In the genomic region with DNA sequence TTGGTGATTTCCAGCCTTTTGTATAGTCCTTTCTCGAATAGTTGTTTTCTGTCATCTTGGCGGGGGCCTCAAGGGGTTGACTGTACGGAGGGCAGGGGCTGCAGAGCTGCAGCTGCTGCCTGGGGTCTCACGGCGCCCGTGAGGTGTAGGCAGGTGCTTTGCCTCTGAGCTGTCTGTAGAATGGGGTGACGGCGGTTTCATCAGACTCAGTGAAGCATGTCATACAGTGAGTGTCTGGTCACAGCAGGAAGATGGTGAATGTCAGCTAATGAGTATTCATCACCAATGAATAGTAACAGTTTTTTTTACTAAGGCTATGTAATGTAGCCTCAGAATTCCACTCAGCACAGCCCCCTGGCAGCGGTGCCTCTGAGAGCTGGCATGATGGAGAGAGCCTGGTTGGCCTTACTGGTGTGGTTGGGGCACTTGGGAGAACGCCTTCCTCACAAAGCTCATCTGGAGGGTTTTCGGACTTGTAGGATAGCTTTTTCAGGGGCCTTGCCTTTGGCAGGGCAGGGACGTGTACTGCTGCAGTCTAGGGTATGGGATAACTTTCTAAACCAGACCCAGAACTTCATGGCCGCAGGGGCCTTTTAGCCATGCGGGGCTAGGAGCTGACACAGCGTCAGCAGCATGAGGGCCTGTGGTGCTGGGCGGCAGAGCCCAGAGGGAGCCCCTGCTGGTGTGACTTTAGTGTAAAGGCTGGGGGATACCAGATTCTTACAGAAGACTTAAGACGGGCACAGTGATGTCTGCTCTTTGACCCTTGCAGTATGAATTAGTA, we compare ENCODE assay signal across 8 cellular contexts. TPM values are rescaled to one million over a fixed set of nuclear protein-coding genes. Genes with fewer than 3 reads are reported as not detected.
DNase-seq lines count a peak whose midpoint lies in the region; ATAC-seq and TF ChIP-seq lines count a peak whose summit lies in the region.

No MANE protein-coding gene starts in this region.

- H3K27me3 ChIP-seq in WERI-Rb-1 (ENCODE audit: insufficient read depth, low read depth, severe bottlenecking) (no peaks in the 10 kb centered on the region), thymus (ENCODE audit: control insufficient read depth, insufficient read depth) (no peaks in the 10 kb centered on the region), GM23248 (replicated peaks; ENCODE audit: insufficient read depth) (no peaks in the 10 kb centered on the region), aorta (ENCODE audit: control insufficient read depth in 1 of 2, insufficient read depth in 2 of 2, low read length in 1 of 2) (no peaks in the 10 kb centered on the region)

- peaks cover 7% of the 10 kb centered on the region; the same call in 1 of the 2 replicates for H4K20me1 ChIP-seq in GM23248 (ENCODE audit: insufficient read depth)

- H3K36me3 ChIP-seq in WERI-Rb-1: peaks cover 33% of the 10 kb centered on the region
- peaks cover 18% of the 10 kb centered on the region for H3K36me3 ChIP-seq in thymus (ENCODE audit: control insufficient read depth, insufficient read depth)
- no peaks in the 10 kb centered on the region for H3K36me3 ChIP-seq in GM23248 (ENCODE audit: low read depth)
- H3K36me3 ChIP-seq in aorta (ENCODE audit: control insufficient read depth in 1 of 2, insufficient read depth in 2 of 2, low read length in 1 of 2): no peaks in the 10 kb centered on the region

- no peak for DNase-seq in WERI-Rb-1
- DNase-seq in GM23248: no peak
- DNase-seq in aorta: no peak
- no peak for DNase-seq in C1 segment of cervical spinal cord (lab: John Stamatoyannopoulos, UW)

- peak; percentile 64 for ATAC-seq in GM19463 (IDR thresholded peaks at IDR 0.05; ENCODE audit: unreplicated experiment)
- ATAC-seq in HG03439 (IDR thresholded peaks at IDR 0.05; ENCODE audit: unreplicated experiment): peak; percentile 83
- no peak for ATAC-seq in aorta (ENCODE audit: low FRiP score)

- H2AFZ ChIP-seq in GM23248: no peak overlapping the region

- WGBS in thymus: 91% methylated on average over 17 of the region's 17 CpGs
- 98 to 99% methylated on average over 17 of the region's 17 CpGs for WGBS in GM23248 (ENCODE audit: low coverage in 1 of 2, low lambda C conversion rate in 2 of 2, missing lambda C conversion rate in 2 of 2), 2 experiments
- 90 to 91% methylated on average over 17 of the region's 17 CpGs for WGBS in aorta, 2 donors

- H3K4me3 ChIP-seq in GM08714 (ENCODE audit: low read length) (peak overlapping the region; percentile 7; the same call in 1 of the 2 replicates), WERI-Rb-1 (ENCODE audit: low read depth, low read length) (no peak overlapping the region), thymus (ENCODE audit: low read length) (no peak overlapping the region), GM23248 (no peak overlapping the region), aorta (ENCODE audit: low read length in 2 of 2) (no peak overlapping the region)

- H3K4me1 ChIP-seq in thymus (ENCODE audit: control insufficient read depth, insufficient read depth, low read length) (peaks cover 41% of the 10 kb centered on the region), GM23248 (ENCODE audit: insufficient read depth) (peaks cover 30% of the 10 kb centered on the region), aorta (ENCODE audit: control insufficient read depth in 1 of 2, insufficient read depth in 2 of 2, low read length in 2 of 2) (peaks cover 0 to 3% of the 10 kb centered on the region in 2 donors)

- peaks cover 94% of the 10 kb centered on the region for H3K79me2 ChIP-seq in GM23248 (ENCODE audit: insufficient read depth)

- H3K9me2 ChIP-seq in GM23248 (ENCODE audit: insufficient read depth): no peaks in the 10 kb centered on the region

- intact Hi-C loops in aorta (cut with DNase I): no loop called here

- peaks cover 25% of the 10 kb centered on the region for H3F3A ChIP-seq in GM23248 (ENCODE audit: insufficient read depth)

- in situ Hi-C loops in GM23248 (cut with MboI): loop anchor here (10.0 to 25.0 kb wide), 2 partner anchors 91 to 1243 kb away; a partner anchor contains a TSS

- no peak overlapping the region for H3K9ac ChIP-seq in GM23248

- H3K9me3 ChIP-seq in WERI-Rb-1 (ENCODE audit: severe bottlenecking) (no peaks in the 10 kb centered on the region), thymus (ENCODE audit: control insufficient read depth) (no peaks in the 10 kb centered on the region), GM23248 (ENCODE audit: low read depth) (no peaks in the 10 kb centered on the region), aorta (ENCODE audit: control insufficient read depth, low read length) (no peaks in the 10 kb centered on the region)

- no peak overlapping the region for H3K4me2 ChIP-seq in GM23248 (ENCODE audit: unreplicated experiment)

- H3K27ac ChIP-seq in WERI-Rb-1 (peak overlapping the region; percentile 36), thymus (ENCODE audit: low read depth) (peak overlapping the region; percentile 25), GM23248 (no peak overlapping the region), aorta (ENCODE audit: low read depth in 1 of 2, low read length in 2 of 2) (no peak overlapping the region)

- no peak for TF ChIP-seq CTCF in WERI-Rb-1 (IDR thresholded peaks at IDR 0.05; ENCODE audit: low read depth, low read length)

RNA-seq across cellular contexts. Expression of a gene that starts 15.0 kb away (rescaled TPM):
- 18.7 TPM for polyA plus RNA-seq in thymus
- total RNA-seq in GM23248 (2014; rRNA removed; shearing (Covaris generic)): 6.7 and 17.6 TPM in 2 replicates
- 2.0 and 3.0 TPM in 2 replicates for polyA plus RNA-seq in GM23248 (2016; fragmentation: Nextera tagmentation; extraction: Ambion mirVana)
- 10 to 100 TPM; 33.4 to 37.0 TPM for total RNA-seq in aorta
- 10 to 100 TPM in 1 of 2 donors, 1 to 10 TPM in 1; 4.1 to 12.6 TPM for polyA plus RNA-seq in aorta

Comparison
In these comparisons a context has a peak if more than half of its experiments do, and no peak if none do; other contexts are left out.
1. H3K27ac ChIP-seq: peak in WERI-Rb-1 (single experiment) and thymus (single experiment); none in GM23248 (single experiment) and aorta (0 of 2).